In the genomic region with DNA sequence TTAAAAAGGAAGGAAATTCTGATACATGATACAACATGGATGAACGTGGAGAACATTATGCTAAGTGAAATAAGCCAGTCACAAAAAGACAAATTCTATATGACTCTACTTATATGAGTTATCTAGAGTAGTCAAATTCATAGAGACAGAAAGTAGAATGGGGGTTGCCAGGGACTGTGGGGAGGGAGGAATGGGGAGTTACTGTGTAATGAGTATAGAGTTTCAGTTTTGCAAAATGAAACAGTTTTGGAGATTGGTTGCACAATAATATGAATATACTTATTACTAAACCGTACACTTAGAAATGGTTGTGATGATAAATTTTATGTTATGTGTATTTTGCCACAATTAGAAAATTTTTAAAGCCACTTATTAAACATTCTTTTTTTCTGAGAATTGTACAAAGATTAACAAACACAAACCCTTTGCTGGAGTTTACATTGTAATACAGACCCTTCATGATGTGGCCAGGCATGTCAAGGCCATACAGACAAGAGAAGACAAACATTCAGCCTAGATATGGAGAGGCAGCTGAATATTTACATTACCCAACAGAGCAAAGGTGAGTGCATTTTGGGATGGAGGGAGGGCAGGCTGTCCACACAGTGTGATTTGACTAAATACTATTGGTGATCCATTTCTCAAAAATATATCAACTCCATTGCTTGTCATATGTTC, we compare ENCODE assay signal across 1 cellular context.
TF ChIP-seq lines count a peak whose summit lies in the region.

No MANE protein-coding gene starts in this region.

TF ChIP-seq in SK-N-SH, 30 proteins besides CTCF, POLR2A, EP300 and RAD21 (continued from another document):
- TF ChIP-seq, protein P1, sequence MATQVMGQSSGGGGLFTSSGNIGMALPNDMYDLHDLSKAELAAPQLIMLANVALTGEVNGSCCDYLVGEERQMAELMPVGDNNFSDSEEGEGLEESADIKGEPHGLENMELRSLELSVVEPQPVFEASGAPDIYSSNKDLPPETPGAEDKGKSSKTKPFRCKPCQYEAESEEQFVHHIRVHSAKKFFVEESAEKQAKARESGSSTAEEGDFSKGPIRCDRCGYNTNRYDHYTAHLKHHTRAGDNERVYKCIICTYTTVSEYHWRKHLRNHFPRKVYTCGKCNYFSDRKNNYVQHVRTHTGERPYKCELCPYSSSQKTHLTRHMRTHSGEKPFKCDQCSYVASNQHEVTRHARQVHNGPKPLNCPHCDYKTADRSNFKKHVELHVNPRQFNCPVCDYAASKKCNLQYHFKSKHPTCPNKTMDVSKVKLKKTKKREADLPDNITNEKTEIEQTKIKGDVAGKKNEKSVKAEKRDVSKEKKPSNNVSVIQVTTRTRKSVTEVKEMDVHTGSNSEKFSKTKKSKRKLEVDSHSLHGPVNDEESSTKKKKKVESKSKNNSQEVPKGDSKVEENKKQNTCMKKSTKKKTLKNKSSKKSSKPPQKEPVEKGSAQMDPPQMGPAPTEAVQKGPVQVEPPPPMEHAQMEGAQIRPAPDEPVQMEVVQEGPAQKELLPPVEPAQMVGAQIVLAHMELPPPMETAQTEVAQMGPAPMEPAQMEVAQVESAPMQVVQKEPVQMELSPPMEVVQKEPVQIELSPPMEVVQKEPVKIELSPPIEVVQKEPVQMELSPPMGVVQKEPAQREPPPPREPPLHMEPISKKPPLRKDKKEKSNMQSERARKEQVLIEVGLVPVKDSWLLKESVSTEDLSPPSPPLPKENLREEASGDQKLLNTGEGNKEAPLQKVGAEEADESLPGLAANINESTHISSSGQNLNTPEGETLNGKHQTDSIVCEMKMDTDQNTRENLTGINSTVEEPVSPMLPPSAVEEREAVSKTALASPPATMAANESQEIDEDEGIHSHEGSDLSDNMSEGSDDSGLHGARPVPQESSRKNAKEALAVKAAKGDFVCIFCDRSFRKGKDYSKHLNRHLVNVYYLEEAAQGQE (IDR thresholded peaks at IDR 0.05; ENCODE audit: low read depth, low read length), result no peak
- no peak for TF ChIP-seq POLR2AphosphoS5 (IDR thresholded peaks at IDR 0.05; ENCODE audit: low read depth, low read length)
- no peak for TF ChIP-seq NRF1 (IDR thresholded peaks at IDR 0.05; ENCODE audit: low read depth, low read length)
- TF ChIP-seq RFX5 (IDR thresholded peaks at IDR 0.05; ENCODE audit: low read length), result no peak
- no peak for TF ChIP-seq CHD2 (IDR thresholded peaks at IDR 0.05; ENCODE audit: low read length, partially characterized antibody)
- TF ChIP-seq, protein P2, sequence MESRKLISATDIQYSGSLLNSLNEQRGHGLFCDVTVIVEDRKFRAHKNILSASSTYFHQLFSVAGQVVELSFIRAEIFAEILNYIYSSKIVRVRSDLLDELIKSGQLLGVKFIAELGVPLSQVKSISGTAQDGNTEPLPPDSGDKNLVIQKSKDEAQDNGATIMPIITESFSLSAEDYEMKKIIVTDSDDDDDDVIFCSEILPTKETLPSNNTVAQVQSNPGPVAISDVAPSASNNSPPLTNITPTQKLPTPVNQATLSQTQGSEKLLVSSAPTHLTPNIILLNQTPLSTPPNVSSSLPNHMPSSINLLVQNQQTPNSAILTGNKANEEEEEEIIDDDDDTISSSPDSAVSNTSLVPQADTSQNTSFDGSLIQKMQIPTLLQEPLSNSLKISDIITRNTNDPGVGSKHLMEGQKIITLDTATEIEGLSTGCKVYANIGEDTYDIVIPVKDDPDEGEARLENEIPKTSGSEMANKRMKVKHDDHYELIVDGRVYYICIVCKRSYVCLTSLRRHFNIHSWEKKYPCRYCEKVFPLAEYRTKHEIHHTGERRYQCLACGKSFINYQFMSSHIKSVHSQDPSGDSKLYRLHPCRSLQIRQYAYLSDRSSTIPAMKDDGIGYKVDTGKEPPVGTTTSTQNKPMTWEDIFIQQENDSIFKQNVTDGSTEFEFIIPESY (IDR thresholded peaks at IDR 0.05; ENCODE audit: borderline replicate concordance, low read depth), result no peak
- TF ChIP-seq, protein P3, sequence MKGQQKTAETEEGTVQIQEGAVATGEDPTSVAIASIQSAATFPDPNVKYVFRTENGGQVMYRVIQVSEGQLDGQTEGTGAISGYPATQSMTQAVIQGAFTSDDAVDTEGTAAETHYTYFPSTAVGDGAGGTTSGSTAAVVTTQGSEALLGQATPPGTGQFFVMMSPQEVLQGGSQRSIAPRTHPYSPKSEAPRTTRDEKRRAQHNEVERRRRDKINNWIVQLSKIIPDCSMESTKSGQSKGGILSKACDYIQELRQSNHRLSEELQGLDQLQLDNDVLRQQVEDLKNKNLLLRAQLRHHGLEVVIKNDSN (IDR thresholded peaks at IDR 0.05; ENCODE audit: borderline replicate concordance, low read depth), result no peak
- TF ChIP-seq MXI1 (IDR thresholded peaks at IDR 0.05; ENCODE audit: low read depth, low read length), result no peak
- TF ChIP-seq GATA2 (CRISPR knock-in tag; IDR thresholded peaks at IDR 0.05), result no peak
- no peak for TF ChIP-seq GABPA (IDR thresholded peaks at IDR 0.05; ENCODE audit: low read depth)
- no peak for TF ChIP-seq MEF2A (IDR thresholded peaks at IDR 0.05; ENCODE audit: borderline replicate concordance, low read depth)
- TF ChIP-seq FOSL2 (IDR thresholded peaks at IDR 0.05; ENCODE audit: borderline replicate concordance, low read depth), result no peak
- TF ChIP-seq SIN3A (IDR thresholded peaks at IDR 0.05; ENCODE audit: borderline replicate concordance, low read depth, low read length), result no peak
- TF ChIP-seq ELF1 (IDR thresholded peaks at IDR 0.05), result no peak
- no peak for TF ChIP-seq YY1 (IDR thresholded peaks at IDR 0.05; ENCODE audit: low read depth)
- no peak for TF ChIP-seq FOXJ3 (CRISPR knock-in tag; IDR thresholded peaks at IDR 0.05)
